ENCODE assay signal across 17 cellular contexts in the genomic region with DNA sequence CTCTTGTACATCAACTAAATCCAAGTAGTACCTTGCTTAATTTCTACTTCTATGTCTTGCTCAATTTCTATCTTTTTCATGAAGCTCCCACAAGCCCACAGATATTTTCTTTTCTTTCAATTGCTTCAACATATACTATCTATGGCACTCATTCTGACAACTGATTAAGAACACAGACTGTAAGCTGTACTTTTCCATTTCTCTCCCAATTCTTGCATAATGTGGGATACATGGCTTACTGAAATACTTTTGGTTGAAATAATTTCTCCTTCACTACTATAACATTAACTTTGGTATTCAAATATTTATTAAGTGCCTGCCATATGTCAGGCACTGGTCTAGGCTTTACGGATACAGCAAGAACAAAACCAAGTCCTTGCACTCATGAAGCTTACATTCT.
DNase-seq lines count a peak whose midpoint lies in the region; ATAC-seq and TF ChIP-seq lines count a peak whose summit lies in the region.
"Had no signal": no experiment of that assay in that cellular context is flagged by ENCODE, and none has a peak within 500 bp of the region (broad histone marks: within the 10 kb centered on the region; RNA-seq: fewer than 3 reads in every experiment).

No MANE protein-coding gene starts in this region.

- H3K4me1 ChIP-seq in endodermal cell (ENCODE audit: control insufficient read depth, insufficient read depth, low read length): peaks cover 5% of the 10 kb centered on the region
- H3K4me1 ChIP-seq: BLaER1 treated with 17β-estradiol and CSF1 and Interleukin-3, amounts not matched to agents 10 nM and 100 nM; Caco-2 had no signal

- H3K9me3 Mint-ChIP-seq in stimulated activated naive CD8-positive, alpha-beta T cell treated with anti-CD3 and anti-CD28 coated beads, Interleukin-15, Interleukin-2, amounts not matched to agents 100 ng/mL and 50 ng/mL, for 24 hours: no peaks in the 10 kb centered on the region
- H3K9me3 Mint-ChIP-seq in stimulated activated naive CD8-positive, alpha-beta T cell treated with anti-CD3 and anti-CD28 coated beads, Interleukin-15, amount 100 ng/mL, for 72 hours: no peaks in the 10 kb centered on the region
- no peaks in the 10 kb centered on the region for H3K9me3 Mint-ChIP-seq in activated CD8-positive, alpha-beta memory T cell treated with anti-CD3 and anti-CD28 coated beads, Interleukin-2, amount 10 ng/mL, durations not matched to agents 7 days and 5 days (ENCODE audit: low read depth)
- H3K9me3 Mint-ChIP-seq in endodermal cell: no peaks in the 10 kb centered on the region
- H3K9me3 Mint-ChIP-seq: H9, IgD-negative memory B cell had no signal

- H3K36me3 Mint-ChIP-seq in stimulated activated naive CD8-positive, alpha-beta T cell treated with anti-CD3 and anti-CD28 coated beads, Interleukin-15, Interleukin-2, amounts not matched to agents 100 ng/mL and 50 ng/mL, for 24 hours (ENCODE audit: low read depth): peaks cover 55% of the 10 kb centered on the region
- H3K36me3 Mint-ChIP-seq in T-helper 17 cell (ENCODE audit: low read depth) (peaks cover 21% of the 10 kb centered on the region), endodermal cell (ENCODE audit: low read depth) (peaks cover 39% of the 10 kb centered on the region)
- peaks cover 34% of the 10 kb centered on the region for H3K36me3 Mint-ChIP-seq in activated CD8-positive, alpha-beta memory T cell treated with anti-CD3 and anti-CD28 coated beads, Interleukin-2, amount 10 ng/mL, durations not matched to agents 7 days and 5 days

- H3K27me3 ChIP-seq in endodermal cell (ENCODE audit: control insufficient read depth, insufficient read depth, low read length, poor library complexity, severe bottlenecking): no peaks in the 10 kb centered on the region
- H3K27me3 ChIP-seq: BLaER1 treated with 17β-estradiol and CSF1 and Interleukin-3, amounts not matched to agents 10 nM and 100 nM had no signal

- CTCF ChIA-PET in activated CD8-positive, alpha-beta memory T cell treated with anti-CD3 and anti-CD28 coated beads, Interleukin-2, amount 10 ng/mL, durations not matched to agents 7 days and 5 days (lab: Charles Lee): no interaction called here

- ATAC-seq in stimulated activated naive CD8-positive, alpha-beta T cell treated with anti-CD3 and anti-CD28 coated beads, Interleukin-15, amount 100 ng/mL, for 72 hours: no peak
- no peak for ATAC-seq in T-helper 17 cell
- ATAC-seq in activated CD8-positive, alpha-beta memory T cell treated with anti-CD3 and anti-CD28 coated beads, Interleukin-2, amount 10 ng/mL, durations not matched to agents 7 days and 5 days: no peak

- H3K9me3 ChIP-seq in T-helper 17 cell (ENCODE audit: control insufficient read depth, low read length, poor library complexity, severe bottlenecking) (no peaks in the 10 kb centered on the region), endodermal cell (ENCODE audit: control insufficient read depth, low read length) (no peaks in the 10 kb centered on the region)
- H3K9me3 ChIP-seq: BLaER1 treated with 17β-estradiol and CSF1 and Interleukin-3, amounts not matched to agents 10 nM and 100 nM; Caco-2 had no signal

- no peak overlapping the region for H3K4me3 ChIP-seq in fibroblast of villous mesenchyme (ENCODE audit: low read depth, low read length)
- H3K4me3 ChIP-seq in endodermal cell (ENCODE audit: low read length): no peak overlapping the region
- H3K4me3 ChIP-seq: BLaER1 treated with 17β-estradiol and CSF1 and Interleukin-3, amounts not matched to agents 10 nM and 100 nM had no signal

- no peak for TF ChIP-seq CTCF in fibroblast of villous mesenchyme (IDR thresholded peaks at IDR 0.05; ENCODE audit: insufficient read depth, low read depth, low read length)
- TF ChIP-seq CTCF in endodermal cell (conservative IDR thresholded peaks at IDR 0.05): no peak

- H3K4me3 Mint-ChIP-seq in stimulated activated naive CD8-positive, alpha-beta T cell treated with anti-CD3 and anti-CD28 coated beads, Interleukin-15, Interleukin-2, amounts not matched to agents 100 ng/mL and 50 ng/mL, for 24 hours: no peak overlapping the region
- H3K4me3 Mint-ChIP-seq in stimulated activated naive CD8-positive, alpha-beta T cell treated with anti-CD3 and anti-CD28 coated beads, Interleukin-15, amount 100 ng/mL, for 72 hours: no peak overlapping the region
- H3K4me3 Mint-ChIP-seq in T-helper 17 cell: no peak overlapping the region
- no peak overlapping the region for H3K4me3 Mint-ChIP-seq in activated CD8-positive, alpha-beta memory T cell treated with anti-CD3 and anti-CD28 coated beads, Interleukin-2, amount 10 ng/mL, durations not matched to agents 7 days and 5 days
- H3K4me3 Mint-ChIP-seq in endodermal cell: no peak overlapping the region
- H3K4me3 Mint-ChIP-seq: B cell, H9, IgD-negative memory B cell had no signal

- H3K27ac ChIP-seq in endodermal cell (ENCODE audit: low read depth, low read length): no peak overlapping the region
- H3K27ac ChIP-seq: BLaER1 treated with 17β-estradiol and CSF1 and Interleukin-3, amounts not matched to agents 10 nM and 100 nM had no signal

- peaks cover 35% of the 10 kb centered on the region for H3K36me3 ChIP-seq in endodermal cell (ENCODE audit: control insufficient read depth, insufficient read depth, low read length)

- H3K27ac Mint-ChIP-seq in stimulated activated naive CD8-positive, alpha-beta T cell treated with anti-CD3 and anti-CD28 coated beads, Interleukin-15, Interleukin-2, amounts not matched to agents 100 ng/mL and 50 ng/mL, for 24 hours: peak overlapping the region; percentile 21
- no peak overlapping the region for H3K27ac Mint-ChIP-seq in stimulated activated naive CD8-positive, alpha-beta T cell treated with anti-CD3 and anti-CD28 coated beads, Interleukin-15, amount 100 ng/mL, for 72 hours
- H3K27ac Mint-ChIP-seq in T-helper 17 cell (peak overlapping the region; percentile 32), endodermal cell (no peak overlapping the region)
- H3K27ac Mint-ChIP-seq in activated CD8-positive, alpha-beta memory T cell treated with anti-CD3 and anti-CD28 coated beads, Interleukin-2, amount 10 ng/mL, durations not matched to agents 7 days and 5 days: no peak overlapping the region
- H3K27ac Mint-ChIP-seq: B cell had no signal

- peaks cover 15% of the 10 kb centered on the region for H3K4me1 Mint-ChIP-seq in stimulated activated naive CD8-positive, alpha-beta T cell treated with anti-CD3 and anti-CD28 coated beads, Interleukin-15, Interleukin-2, amounts not matched to agents 100 ng/mL and 50 ng/mL, for 24 hours (ENCODE audit: low read depth)
- H3K4me1 Mint-ChIP-seq in stimulated activated naive CD8-positive, alpha-beta T cell treated with anti-CD3 and anti-CD28 coated beads, Interleukin-15, amount 100 ng/mL, for 72 hours: peaks cover 6% of the 10 kb centered on the region
- H3K4me1 Mint-ChIP-seq in T-helper 17 cell (peaks cover 14% of the 10 kb centered on the region), endodermal cell (peaks cover 24% of the 10 kb centered on the region)
- peaks cover 7% of the 10 kb centered on the region for H3K4me1 Mint-ChIP-seq in activated CD8-positive, alpha-beta memory T cell treated with anti-CD3 and anti-CD28 coated beads, Interleukin-2, amount 10 ng/mL, durations not matched to agents 7 days and 5 days
- H3K4me1 Mint-ChIP-seq: H9 had no signal

- WGBS in endodermal cell (ENCODE audit: insufficient coverage in 1 of 2, insufficient read length in 1 of 2), 2 experiments: 50% methylated on average over 1 of the region's 1 CpG; no CpG with 5 or more reads in 1 of the 2 experiments

- no peaks in the 10 kb centered on the region for H3K27me3 Mint-ChIP-seq in stimulated activated naive CD8-positive, alpha-beta T cell treated with anti-CD3 and anti-CD28 coated beads, Interleukin-15, Interleukin-2, amounts not matched to agents 100 ng/mL and 50 ng/mL, for 24 hours
- H3K27me3 Mint-ChIP-seq in stimulated activated naive CD8-positive, alpha-beta T cell treated with anti-CD3 and anti-CD28 coated beads, Interleukin-15, amount 100 ng/mL, for 72 hours: no peaks in the 10 kb centered on the region
- H3K27me3 Mint-ChIP-seq in T-helper 17 cell: no peaks in the 10 kb centered on the region
- H3K27me3 Mint-ChIP-seq in activated CD8-positive, alpha-beta memory T cell treated with anti-CD3 and anti-CD28 coated beads, Interleukin-2, amount 10 ng/mL, durations not matched to agents 7 days and 5 days: no peaks in the 10 kb centered on the region
- H3K27me3 Mint-ChIP-seq in endodermal cell (ENCODE audit: insufficient read depth): no peaks in the 10 kb centered on the region
- H3K27me3 Mint-ChIP-seq: B cell, IgD-negative memory B cell had no signal

- no peak overlapping the region for H3K9ac ChIP-seq in endodermal cell (ENCODE audit: extremely low read depth, low read length, poor library complexity, severe bottlenecking)
- H3K9ac ChIP-seq: BLaER1 treated with 17β-estradiol and CSF1 and Interleukin-3, amounts not matched to agents 10 nM and 100 nM had no signal

- no peak for DNase-seq in stimulated activated naive CD8-positive, alpha-beta T cell treated with anti-CD3 and anti-CD28 coated beads, Interleukin-15, amount 100 ng/mL, for 72 hours
- no peak for DNase-seq in T-helper 17 cell
- peak; percentile 77 for DNase-seq in fibroblast of villous mesenchyme (ENCODE audit: low read depth)
- DNase-seq in activated CD8-positive, alpha-beta memory T cell treated with anti-CD3 and anti-CD28 coated beads, Interleukin-2, amount 10 ng/mL, durations not matched to agents 7 days and 5 days: no peak
- DNase-seq in NK-92 treated with Interleukin-12 subunit alpha and Interleukin-12 subunit beta, amount 100 ng/mL, for 24 hours (lab: John Stamatoyannopoulos, UW): no peak
- DNase-seq in RKO (ENCODE audit: low spot score): no peak
- DNase-seq in endodermal cell: no peak
- DNase-seq: 8988T, Caco-2, DMS79, GDM1, GOT3, H9 had no signal

Comparison
In these comparisons a context has a peak if more than half of its experiments do, and no peak if none do; other contexts are left out.
1. H3K27ac Mint-ChIP-seq: peak in stimulated activated naive CD8-positive, alpha-beta T cell treated with anti-CD3 and anti-CD28 coated beads, Interleukin-15, Interleukin-2, amounts not matched to agents 100 ng/mL and 50 ng/mL, for 24 hours (single experiment) and T-helper 17 cell (single experiment); none in stimulated activated naive CD8-positive, alpha-beta T cell treated with anti-CD3 and anti-CD28 coated beads, Interleukin-15, amount 100 ng/mL, for 72 hours (0 of 2), activated CD8-positive, alpha-beta memory T cell treated with anti-CD3 and anti-CD28 coated beads, Interleukin-2, amount 10 ng/mL, durations not matched to agents 7 days and 5 days (single experiment) and endodermal cell (single experiment).